ENCODE assay signal across 11 cellular contexts in genomic region chr10:21247592-21247991, GRCh38.
"Had no signal": no experiment of that assay in that cellular context is flagged by ENCODE, and none has a peak within 500 bp of the region (broad histone marks: within the 10 kb centered on the region; RNA-seq: fewer than 3 reads in every experiment).

No MANE protein-coding gene starts in this region.

- ATAC-seq: GM23338, HCT116 had no signal

- H3K36me3 ChIP-seq: HAP-1 had no signal

- H3K9me3 ChIP-seq: HAP-1 had no signal

- FAIRE-seq: H1, H54 had no signal

- H3K9ac ChIP-seq: GM23248 had no signal

- DNase-seq: GM23248, GOT3, H7, H9, HCEC 1CT, HFFc6 had no signal

- H3K27ac ChIP-seq: GM23248 had no signal

- H3K4me1 ChIP-seq: HAP-1 had no signal

- H3K4me2 ChIP-seq: GM23338 had no signal

- H3K4me3 ChIP-seq: GM23248, GM23338, HAP-1 had no signal

- H2AFZ ChIP-seq: GM23248, GM23338 had no signal
